Comparison of ENCODE assay signal across 14 cellular contexts in the genomic region with DNA sequence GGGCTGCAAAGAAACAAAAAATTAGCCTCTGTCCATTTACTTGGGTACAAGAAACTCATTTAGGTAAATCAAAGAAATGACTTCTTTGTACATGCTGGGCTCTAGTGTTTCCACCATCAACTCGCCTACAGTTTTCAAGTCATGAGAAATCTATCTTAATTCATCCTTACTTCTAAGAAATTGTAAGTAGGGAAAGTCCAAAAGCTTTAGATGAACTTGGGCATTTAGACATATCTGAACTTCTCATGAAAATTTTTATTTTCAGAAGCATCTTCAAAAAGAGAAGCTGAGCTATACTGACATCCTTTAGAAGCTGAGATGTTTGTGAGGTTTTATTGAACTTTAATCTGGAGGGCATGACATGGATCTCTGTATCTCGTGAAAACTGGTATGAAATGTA.
"Had no signal": no experiment of that assay in that cellular context is flagged by ENCODE, and none has a peak within 500 bp of the region (broad histone marks: within the 10 kb centered on the region; RNA-seq: fewer than 3 reads in every experiment).

No MANE protein-coding gene starts in this region.

- H3K27ac ChIP-seq: adrenal gland, body of pancreas, gastroesophageal sphincter, ovary, thyroid gland, vagina had no signal

- H3K36me3 ChIP-seq: adrenal gland, ovary, thyroid gland, vagina had no signal

- H3K9me3 ChIP-seq: adrenal gland, body of pancreas, ovary, SK-N-SH, thyroid gland, vagina had no signal

- ATAC-seq: body of pancreas, gastroesophageal sphincter, left ventricle myocardium superior, WTC11 had no signal

- H3K4me3 ChIP-seq: adrenal gland, body of pancreas, gastroesophageal sphincter, ovary, thyroid gland, vagina had no signal

- H3K27me3 ChIP-seq: adrenal gland, body of pancreas, gastroesophageal sphincter, ovary, thyroid gland, vagina had no signal

- H3K4me1 ChIP-seq: adrenal gland, body of pancreas, gastroesophageal sphincter, thyroid gland, vagina had no signal

- FAIRE-seq: kidney had no signal

- DNase-seq: adrenal gland; body of pancreas; dermis blood vessel endothelial cell; kidney; left ventricle myocardium superior; mesendoderm; ovary; SK-N-SH; stimulated activated CD4-positive, alpha-beta T cell treated with anti-CD3 and anti-CD28 coated beads, Interleukin-4, amount 100 ng/mL, for 1 hour; stimulated activated CD8-positive, alpha-beta memory T cell treated with anti-CD3 and anti-CD28 coated beads, Interleukin-4, amount 100 ng/mL, for 48 hours; thyroid gland had no signal

- H3K36me3 Mint-ChIP-seq: WTC11 had no signal

- H3K4me3 Mint-ChIP-seq: WTC11 had no signal

- H3K27ac Mint-ChIP-seq: WTC11 had no signal
